In genomic region chr19:33408116-33408515, GRCh38 we compare ENCODE assay signal across 24 cellular contexts.
"Had no signal": no experiment of that assay in that cellular context is flagged by ENCODE, and none has a peak within 500 bp of the region (broad histone marks: within the 10 kb centered on the region; RNA-seq: fewer than 3 reads in every experiment).

No MANE protein-coding gene starts in this region.

- H3K4me3 ChIP-seq: PC-9, SK-N-MC had no signal

- H3K36me3 Mint-ChIP-seq: activated CD8-positive, alpha-beta memory T cell treated with anti-CD3 and anti-CD28 coated beads, Interleukin-2, amount 10 ng/mL, durations not matched to agents 7 days and 5 days; activated naive CD4-positive, alpha-beta T cell treated with anti-CD3 and anti-CD28 coated beads, Interleukin-2, amount 50 U/mL, for 72 hours; brain; WTC11 had no signal

- H3K4me1 Mint-ChIP-seq: activated naive CD8-positive, alpha-beta T cell treated with anti-CD3 and anti-CD28 coated beads, Interleukin-2, amount 50 U/mL, for 24 hours had no signal

- DNase-seq: activated CD4-positive, alpha-beta T cell treated with anti-CD3 and anti-CD28 coated beads for 48 hours; activated CD4-positive, alpha-beta T cell treated with anti-CD3 and anti-CD28 coated beads, Interleukin-2, amount 50 U/mL, for 48 hours; activated CD4-positive, CD25-positive, alpha-beta regulatory T cell treated with anti-CD3 and anti-CD28 coated beads, Interleukin-2, amount 50 U/mL, for 72 hours; activated CD8-positive, alpha-beta memory T cell treated with anti-CD3 and anti-CD28 coated beads, Interleukin-2, amount 10 ng/mL, durations not matched to agents 7 days and 5 days; activated effector memory CD4-positive, alpha-beta T cell treated with anti-CD3 and anti-CD28 coated beads, Interleukin-2, amount 50 U/mL, for 16 hours; activated naive CD4-positive, alpha-beta T cell treated with Interleukin-2 at 50 U/mL for 16 hours; activated naive CD8-positive, alpha-beta T cell treated with anti-CD3 and anti-CD28 coated beads, Interleukin-2, amount 50 U/mL, for 24 hours; activated T-cell treated with anti-CD3 and anti-CD28 coated beads, Interleukin-2, amount 50 U/mL, for 24 hours; amniotic stem cell; NCI-H1092; NCI-H1417; NCI-H1930; NCI-H2171; NCI-H2227 treated with DMSO at 0.1 percent for 48 hours; NCI-H446 treated with DMSO at 0.1 percent for 48 hours; NCI-H524 treated with DMSO at 0.1 percent for 48 hours; NCI-H748 treated with DMSO at 0.1 percent for 48 hours; PC-9; SW 1271 had no signal

- H3K4me3 Mint-ChIP-seq: activated CD8-positive, alpha-beta memory T cell treated with anti-CD3 and anti-CD28 coated beads, Interleukin-2, amount 10 ng/mL, durations not matched to agents 7 days and 5 days; activated naive CD8-positive, alpha-beta T cell treated with anti-CD3 and anti-CD28 coated beads, Interleukin-2, amount 50 U/mL, for 24 hours; activated T-cell treated with anti-CD3 and anti-CD28 coated beads, Interleukin-2, amount 50 U/mL, for 24 hours; brain; WTC11 had no signal

- H3K27ac Mint-ChIP-seq: activated CD8-positive, alpha-beta memory T cell treated with anti-CD3 and anti-CD28 coated beads, Interleukin-2, amount 10 ng/mL, durations not matched to agents 7 days and 5 days; activated naive CD8-positive, alpha-beta T cell treated with anti-CD3 and anti-CD28 coated beads, Interleukin-2, amount 50 U/mL, for 24 hours; activated T-cell treated with anti-CD3 and anti-CD28 coated beads, Interleukin-2, amount 50 U/mL, for 24 hours; brain; WTC11 had no signal

- ATAC-seq: activated CD8-positive, alpha-beta memory T cell treated with anti-CD3 and anti-CD28 coated beads, Interleukin-2, amount 10 ng/mL, durations not matched to agents 7 days and 5 days; activated naive CD4-positive, alpha-beta T cell treated with anti-CD3 and anti-CD28 coated beads, Interleukin-2, amount 50 U/mL, for 72 hours; activated naive CD8-positive, alpha-beta T cell treated with anti-CD3 and anti-CD28 coated beads, Interleukin-2, amount 50 U/mL, for 24 hours; WTC11 had no signal

- H3K27ac ChIP-seq: KMS-11, PC-9, SK-N-MC had no signal

- H3K27me3 Mint-ChIP-seq: activated CD8-positive, alpha-beta memory T cell treated with anti-CD3 and anti-CD28 coated beads, Interleukin-2, amount 10 ng/mL, durations not matched to agents 7 days and 5 days; activated naive CD8-positive, alpha-beta T cell treated with anti-CD3 and anti-CD28 coated beads, Interleukin-2, amount 50 U/mL, for 24 hours; activated T-cell treated with anti-CD3 and anti-CD28 coated beads, Interleukin-2, amount 50 U/mL, for 24 hours; brain had no signal

- H3K9ac ChIP-seq: KMS-11 had no signal

- H3K4me2 ChIP-seq: KMS-11, PC-9 had no signal

- H3K9me3 Mint-ChIP-seq: activated naive CD4-positive, alpha-beta T cell treated with anti-CD3 and anti-CD28 coated beads, Interleukin-2, amount 50 U/mL, for 72 hours; activated naive CD8-positive, alpha-beta T cell treated with anti-CD3 and anti-CD28 coated beads, Interleukin-2, amount 50 U/mL, for 24 hours; activated T-cell treated with anti-CD3 and anti-CD28 coated beads, Interleukin-2, amount 50 U/mL, for 24 hours; brain; WTC11 had no signal
